21 cellular contexts compared by ENCODE assay signal in genomic region chr5:98106116-98107088, GRCh38.
A peak's percentile ranks its signal among the peaks of the same experiment; 100 is the strongest.
DNase-seq lines count a peak whose midpoint lies in the region; FAIRE-seq and TF ChIP-seq lines count a peak whose summit lies in the region.
"Had no signal": no experiment of that assay in that cellular context is flagged by ENCODE, and none has a peak within 500 bp of the region (broad histone marks: within the 10 kb centered on the region; RNA-seq: fewer than 3 reads in every experiment).

No MANE protein-coding gene starts in this region.

- DNase-seq in HS-27A (ENCODE audit: low read depth): peak; percentile 23
- no peak for DNase-seq in neuronal stem cell (ENCODE audit: low spot score)
- no peak for DNase-seq in NCI-H1105 (lab: John Stamatoyannopoulos, UW)
- DNase-seq in MM.1S: no peak
- DNase-seq in tibial nerve (ENCODE audit: low spot score in 2 of 2): no peak
- DNase-seq in stimulated activated CD4-positive, alpha-beta T cell treated with anti-CD3 and anti-CD28 coated beads, Interleukin-4, amount 100 ng/mL, for 4 hours: no peak
- DNase-seq: activated CD8-positive, alpha-beta memory T cell treated with anti-CD3 and anti-CD28 coated beads for 24 hours; activated effector memory CD4-positive, alpha-beta T cell treated with Interleukin-2 at 50 U/mL for 16 hours; anterior cingulate cortex; C1 segment of cervical spinal cord; erythroblast; mesendoderm; NCI-H2171 treated with DMSO at 0.1 percent for 48 hours; NK-92 treated with Interleukin-12 subunit alpha and Interleukin-12 subunit beta, amount 100 ng/mL, for 24 hours; right lobe of liver; SHP77; T-helper 17 cell had no signal

- H4K20me1 ChIP-seq in BLaER1 treated with 17β-estradiol and CSF1 and Interleukin-3, amounts not matched to agents 10 nM and 100 nM: no peaks in the 10 kb centered on the region
- no peaks in the 10 kb centered on the region for H4K20me1 ChIP-seq in MM.1S (ENCODE audit: insufficient read depth, low read length)

- H3K4me1 ChIP-seq in BLaER1 treated with 17β-estradiol and CSF1 and Interleukin-3, amounts not matched to agents 10 nM and 100 nM: peaks cover 51 to 67% (median 59%) of the 10 kb centered on the region in 10 experiments
- peaks cover 0 to 1% of the 10 kb centered on the region in 2 donors for H3K4me1 ChIP-seq in neuronal stem cell (ENCODE audit: control insufficient read depth in 2 of 2, insufficient read depth in 1 of 2, low read depth in 1 of 2, low read length in 2 of 2)
- H3K4me1 ChIP-seq in MM.1S (ENCODE audit: low read length): no peaks in the 10 kb centered on the region
- H3K4me1 ChIP-seq in tibial nerve: peaks cover 0 to 23% (median 0%) of the 10 kb centered on the region in 4 donors
- H3K4me1 ChIP-seq: right lobe of liver had no signal

- no peak overlapping the region for H3K23ac ChIP-seq in neuronal stem cell (ENCODE audit: low read depth, low read length, poor library complexity)

- no peaks in the 10 kb centered on the region for H3K36me3 ChIP-seq in BLaER1 treated with 17β-estradiol and CSF1 and Interleukin-3, amounts not matched to agents 10 nM and 100 nM
- no peaks in the 10 kb centered on the region for H3K36me3 ChIP-seq in neuronal stem cell (replicated peaks in 1 of 2; ENCODE audit: control insufficient read depth in 2 of 2, insufficient read depth in 2 of 2, low read length in 2 of 2)
- H3K36me3 ChIP-seq in MM.1S (replicated peaks; ENCODE audit: insufficient read depth, low read length): no peaks in the 10 kb centered on the region
- H3K36me3 ChIP-seq in tibial nerve: no peaks in the 10 kb centered on the region
- H3K36me3 ChIP-seq: right lobe of liver, thoracic aorta had no signal

- no peaks in the 10 kb centered on the region; a peak in 1 of 22 replicates for H3K9me3 ChIP-seq in BLaER1 treated with 17β-estradiol and CSF1 and Interleukin-3, amounts not matched to agents 10 nM and 100 nM (replicated peaks in 1 of 11)
- H3K9me3 ChIP-seq in neuronal stem cell (replicated peaks in 1 of 2; ENCODE audit: control insufficient read depth in 2 of 2, insufficient read depth in 1 of 2, low read depth in 1 of 2, low read length in 2 of 2): no peaks in the 10 kb centered on the region
- H3K9me3 ChIP-seq in MM.1S (replicated peaks; ENCODE audit: insufficient read depth, low read length): no peaks in the 10 kb centered on the region
- H3K9me3 ChIP-seq in tibial nerve: no peaks in the 10 kb centered on the region
- H3K9me3 ChIP-seq: right lobe of liver, thoracic aorta had no signal

- H2BK5ac ChIP-seq in neuronal stem cell (ENCODE audit: low read length): no peak overlapping the region

- no peaks in the 10 kb centered on the region for H3K79me1 ChIP-seq in neuronal stem cell (ENCODE audit: low read depth, low read length)

- H3K27ac ChIP-seq in BLaER1 treated with 17β-estradiol and CSF1 and Interleukin-3, amounts not matched to agents 10 nM and 100 nM: peak overlapping the region in 9 of 11 experiments; percentile 51 to 92 (median 79); a peak in 18 of 22 replicates
- no peak overlapping the region for H3K27ac ChIP-seq in neuronal stem cell (replicated peaks; ENCODE audit: low read length)
- H3K27ac ChIP-seq in MM.1S (ENCODE audit: low read length): no peak overlapping the region
- H3K27ac ChIP-seq in tibial nerve: no peak overlapping the region
- H3K27ac ChIP-seq: right lobe of liver, thoracic aorta had no signal

- H3K4me3 ChIP-seq in BLaER1 treated with 17β-estradiol and CSF1 and Interleukin-3, amounts not matched to agents 10 nM and 100 nM: peak overlapping the region in 8 of 10 experiments; percentile 4 to 48 (median 42); a peak in 13 of 20 replicates
- H3K4me3 ChIP-seq in neuronal stem cell (ENCODE audit: low read length in 2 of 2) (no peak overlapping the region), MM.1S (ENCODE audit: low read length) (no peak overlapping the region), tibial nerve (no peak overlapping the region)
- H3K4me3 ChIP-seq: right lobe of liver, thoracic aorta had no signal

- TF ChIP-seq POLR2A in tibial nerve (IDR thresholded peaks at IDR 0.05): no peak

- H2AFZ ChIP-seq in neuronal stem cell (ENCODE audit: low read length) (peak overlapping the region; percentile 6), MM.1S (ENCODE audit: low read length) (no peak overlapping the region)

- H3K14ac ChIP-seq in neuronal stem cell (ENCODE audit: low read length): no peak overlapping the region

- H2AK5ac ChIP-seq in neuronal stem cell (ENCODE audit: low read depth, low read length): no peak overlapping the region

- no peaks in the 10 kb centered on the region for H3F3A ChIP-seq in MM.1S (ENCODE audit: insufficient read depth, low read length)

- TF ChIP-seq CTCF in MM.1S (IDR thresholded peaks at IDR 0.05; ENCODE audit: low read length) (no peak), tibial nerve (IDR thresholded peaks at IDR 0.05) (no peak)

- peak overlapping the region; percentile 62 to 92 (median 77) for H3K4me2 ChIP-seq in BLaER1 treated with 17β-estradiol and CSF1 and Interleukin-3, amounts not matched to agents 10 nM and 100 nM
- H3K4me2 ChIP-seq in neuronal stem cell (ENCODE audit: insufficient read depth, low read length, poor library complexity, severe bottlenecking) (no peak overlapping the region), MM.1S (ENCODE audit: low read depth, low read length) (no peak overlapping the region)

- H3K27me3 ChIP-seq in BLaER1 treated with 17β-estradiol and CSF1 and Interleukin-3, amounts not matched to agents 10 nM and 100 nM: no peaks in the 10 kb centered on the region
- no peaks in the 10 kb centered on the region for H3K27me3 ChIP-seq in neuronal stem cell (ENCODE audit: control insufficient read depth in 3 of 3, insufficient read depth in 3 of 3, low read depth in 1 of 3, low read length in 3 of 3)
- no peaks in the 10 kb centered on the region for H3K27me3 ChIP-seq in MM.1S (replicated peaks; ENCODE audit: insufficient read depth, low read length)
- H3K27me3 ChIP-seq in tibial nerve: no peaks in the 10 kb centered on the region
- H3K27me3 ChIP-seq: right lobe of liver had no signal

- peak; percentile 79 for FAIRE-seq in endometrium (lab: Jason Lieb, UNC)
- FAIRE-seq: keratinocyte had no signal

- no peak overlapping the region for H4K8ac ChIP-seq in neuronal stem cell (ENCODE audit: low read depth, low read length)

- no peak overlapping the region for H2BK15ac ChIP-seq in neuronal stem cell (ENCODE audit: low read length)

- no peak overlapping the region for H2BK120ac ChIP-seq in neuronal stem cell (ENCODE audit: low read depth, low read length)

- no peaks in the 10 kb centered on the region for H3K9me2 ChIP-seq in MM.1S (replicated peaks; ENCODE audit: insufficient read depth, low read length)

- H3K18ac ChIP-seq in neuronal stem cell (ENCODE audit: low read length): no peak overlapping the region

- peak overlapping the region in 9 of 11 experiments; percentile 37 to 78 (median 64); a peak in 17 of 22 replicates for H3K9ac ChIP-seq in BLaER1 treated with 17β-estradiol and CSF1 and Interleukin-3, amounts not matched to agents 10 nM and 100 nM
- H3K9ac ChIP-seq in neuronal stem cell (ENCODE audit: low read depth, low read length, poor library complexity): no peak overlapping the region
- H3K9ac ChIP-seq in MM.1S (ENCODE audit: low read length): no peak overlapping the region

- no peak overlapping the region for H3K4ac ChIP-seq in neuronal stem cell (ENCODE audit: low read length)

- WGBS in neuronal stem cell (ENCODE audit: extremely low coverage in 2 of 2, insufficient read length in 2 of 2, insufficient replicate concordance in 1 of 2), 2 donors: no CpG with 5 or more reads among the region's 5 CpGs
- WGBS in tibial nerve, 2 donors: 48 to 54% methylated on average over 5 of the region's 5 CpGs

- H2BK12ac ChIP-seq in neuronal stem cell (ENCODE audit: low read length): no peak overlapping the region

- no peaks in the 10 kb centered on the region for H3K79me2 ChIP-seq in MM.1S (ENCODE audit: low read length)

- TF ChIP-seq EP300 in tibial nerve (IDR thresholded peaks at IDR 0.05): no peak

- H4K91ac ChIP-seq in neuronal stem cell (ENCODE audit: low read depth, low read length, poor library complexity): no peak overlapping the region

Comparison
In these comparisons a context has a peak if more than half of its experiments do, and no peak if none do; other contexts are left out.
1. H3K27ac ChIP-seq: peak in BLaER1 treated with 17β-estradiol and CSF1 and Interleukin-3, amounts not matched to agents 10 nM and 100 nM (9 of 11); none in neuronal stem cell (single experiment), MM.1S (single experiment) and tibial nerve (0 of 4).
2. H3K4me2 ChIP-seq: peak in BLaER1 treated with 17β-estradiol and CSF1 and Interleukin-3, amounts not matched to agents 10 nM and 100 nM (11 of 11); none in neuronal stem cell (single experiment) and MM.1S (single experiment).
3. H3K4me3 ChIP-seq: peak in BLaER1 treated with 17β-estradiol and CSF1 and Interleukin-3, amounts not matched to agents 10 nM and 100 nM (8 of 10); none in neuronal stem cell (0 of 2), MM.1S (single experiment) and tibial nerve (0 of 4).
4. H3K9ac ChIP-seq: peak in BLaER1 treated with 17β-estradiol and CSF1 and Interleukin-3, amounts not matched to agents 10 nM and 100 nM (9 of 11); none in neuronal stem cell (single experiment) and MM.1S (single experiment).